ENCODE assay signal across 18 cellular contexts in genomic region chr12:95397566-95397965, GRCh38.
A peak's percentile ranks its signal among the peaks of the same experiment; 100 is the strongest.
DNase-seq lines count a peak whose midpoint lies in the region; ATAC-seq and TF ChIP-seq lines count a peak whose summit lies in the region.
"Had no signal": no experiment of that assay in that cellular context is flagged by ENCODE, and none has a peak within 500 bp of the region (broad histone marks: within the 10 kb centered on the region; RNA-seq: fewer than 3 reads in every experiment).

No MANE protein-coding gene starts in this region.

- H3K27ac ChIP-seq in breast epithelium (no peak overlapping the region), esophagus muscularis mucosa (replicated peaks in 1 of 4) (peak overlapping the region; percentile 15 to 55 (median 52))

- CTCF ChIA-PET in MCF 10A (lab: Yijun Ruan, JAX), result interaction anchor here (0.6 kb wide), 1 partner anchor 135 kb away, joined by 5 read pairs; no protein-coding TSS in a partner anchor

- no TSS peak for BruUV-seq in MCF 10A (replicated peaks; lab: Mats Ljungman, UMichigan)

- H3K27me3 Mint-ChIP-seq in MCF 10A (ENCODE audit: insufficient read depth, unreplicated experiment), result peaks cover 17% of the 10 kb centered on the region
- peaks cover 15% of the 10 kb centered on the region for H3K27me3 Mint-ChIP-seq in activated T-helper 17 cell treated with anti-CD3 and anti-CD28 coated beads, Interleukin-2, amount 50 U/mL, for 72 hours

- H3K27ac Mint-ChIP-seq in MCF 10A (ENCODE audit: low read depth, unreplicated experiment), result peak overlapping the region; percentile 34
- H3K27ac Mint-ChIP-seq in activated T-helper 17 cell treated with anti-CD3 and anti-CD28 coated beads, Interleukin-2, amount 50 U/mL, for 72 hours, result peak overlapping the region; percentile 16

- TF ChIP-seq CTCF in MCF 10A (IDR thresholded peaks at IDR 0.05; ENCODE audit: unreplicated experiment) (no peak), breast epithelium (IDR thresholded peaks at IDR 0.05) (no peak), esophagus muscularis mucosa (IDR thresholded peaks at IDR 0.05) (no peak)

- H3K4me1 ChIP-seq in breast epithelium (no peaks in the 10 kb centered on the region), esophagus muscularis mucosa (peaks cover 0 to 38% (median 27%) of the 10 kb centered on the region in 4 donors)

- H3K36me3 Mint-ChIP-seq in MCF 10A (ENCODE audit: insufficient read depth, unreplicated experiment), result no peaks in the 10 kb centered on the region
- H3K36me3 Mint-ChIP-seq in activated T-helper 17 cell treated with anti-CD3 and anti-CD28 coated beads, Interleukin-2, amount 50 U/mL, for 72 hours (ENCODE audit: low read depth), result no peaks in the 10 kb centered on the region

- H3K9me3 Mint-ChIP-seq in MCF 10A (ENCODE audit: unreplicated experiment), result no peaks in the 10 kb centered on the region
- H3K9me3 Mint-ChIP-seq in activated T-helper 17 cell treated with anti-CD3 and anti-CD28 coated beads, Interleukin-2, amount 50 U/mL, for 72 hours, result no peaks in the 10 kb centered on the region

- no peak for TF ChIP-seq EP300 in esophagus muscularis mucosa (IDR thresholded peaks at IDR 0.05)

- no peak for ATAC-seq in activated T-helper 17 cell treated with anti-CD3 and anti-CD28 coated beads, Interleukin-2, amount 50 U/mL, for 72 hours (replicated peaks)
- no peak for ATAC-seq in Right ventricle myocardium superior (ENCODE audit: poor library complexity)

- no peaks in the 10 kb centered on the region for H3K27me3 ChIP-seq in breast epithelium
- no peaks in the 10 kb centered on the region for H3K27me3 ChIP-seq in esophagus muscularis mucosa

- peak; percentile 43 for DNase-seq in MCF 10A (ENCODE audit: unreplicated experiment)
- DNase-seq in breast epithelium (ENCODE audit: low spot score in 2 of 2), result no peak
- DNase-seq in esophagus muscularis mucosa (ENCODE audit: extremely low spot score), result no peak
- no peak for DNase-seq in NCI-H2081 treated with DMSO at 0.1 percent for 48 hours (lab: John Stamatoyannopoulos, UW)
- DNase-seq in GM19238 (ENCODE audit: insufficient read length, low spot score), result no peak
- no peak for DNase-seq in Right ventricle myocardium superior
- no peak for DNase-seq in SW480 (ENCODE audit: low spot score)
- DNase-seq: Calu3, DMS79 treated with DMSO at 0.1 percent for 48 hours, GF-D8, Karpas-422, NCI-H1105, NCI-H1436 treated with DMSO at 0.1 percent for 48 hours, NCI-H187 treated with DMSO at 0.1 percent for 48 hours, NCI-H2107, NCI-H524 treated with DMSO at 0.1 percent for 48 hours, SHP77 treated with DMSO at 0.1 percent for 48 hours had no signal

- 44% methylated on average over 5 of the region's 5 CpGs for WGBS in esophagus muscularis mucosa

- H3K4me3 ChIP-seq in breast epithelium (no peak overlapping the region), esophagus muscularis mucosa (no peak overlapping the region)

- TF ChIP-seq POLR2A in breast epithelium (IDR thresholded peaks at IDR 0.05) (no peak), esophagus muscularis mucosa (IDR thresholded peaks at IDR 0.05; ENCODE audit: low read depth) (no peak)

- no peak overlapping the region for H3K4me3 Mint-ChIP-seq in MCF 10A (ENCODE audit: unreplicated experiment)
- peak overlapping the region; percentile 48 for H3K4me3 Mint-ChIP-seq in activated T-helper 17 cell treated with anti-CD3 and anti-CD28 coated beads, Interleukin-2, amount 50 U/mL, for 72 hours

- intact Hi-C loops in MCF 10A (cut with micrococcal nuclease), result loop anchor here (5.0 kb wide), 1 partner anchor 75 kb away; the partner anchor contains the start of gene METAP2
- intact Hi-C loops in breast epithelium (cut with DNase I; ENCODE audit: low total_unique reads), result no loop called here
- intact Hi-C loops in esophagus muscularis mucosa (cut with DNase I), result no loop called here
- intact Hi-C loops in Right ventricle myocardium superior (cut with DNase I), result no loop called here

- H3K36me3 ChIP-seq in breast epithelium, result no peaks in the 10 kb centered on the region
- no peaks in the 10 kb centered on the region for H3K36me3 ChIP-seq in esophagus muscularis mucosa

- no peaks in the 10 kb centered on the region for H3K9me3 ChIP-seq in breast epithelium
- H3K9me3 ChIP-seq in esophagus muscularis mucosa, result no peaks in the 10 kb centered on the region

- POLR2A ChIA-PET in MCF 10A (lab: Yijun Ruan, JAX), result interaction anchor here (0.6 to 4.6 kb wide), 12 partner anchors 9 to 1020 kb away, joined by 3 to 81 read pairs (median 4); partner anchors contain the start of gene METAP2

- peaks cover 19% of the 10 kb centered on the region for H3K4me1 Mint-ChIP-seq in MCF 10A (ENCODE audit: insufficient read depth, unreplicated experiment)
- peaks cover 12% of the 10 kb centered on the region for H3K4me1 Mint-ChIP-seq in activated T-helper 17 cell treated with anti-CD3 and anti-CD28 coated beads, Interleukin-2, amount 50 U/mL, for 72 hours

Comparison
In these comparisons a context has a peak if more than half of its experiments do, and no peak if none do; other contexts are left out.
1. H3K27ac ChIP-seq: peak in esophagus muscularis mucosa (4 of 4); none in breast epithelium (0 of 2).